8 cellular contexts compared by ENCODE assay signal in genomic region chr10:77877461-77878344, GRCh38. TPM values are rescaled to one million over a fixed set of nuclear protein-coding genes. Genes with fewer than 3 reads are reported as not detected.
DNase-seq lines count a peak whose midpoint lies in the region; ATAC-seq, FAIRE-seq and TF ChIP-seq lines count a peak whose summit lies in the region.

No MANE protein-coding gene starts in this region.

- H3K27ac ChIP-seq in Peyer's patch (peak overlapping the region in 1 of 4 donors; percentile 17), coronary artery (no peak overlapping the region), mesendoderm (ENCODE audit: low read depth, low read length) (peak overlapping the region; percentile 80)

- WGBS in mesendoderm (ENCODE audit: extremely low coverage, insufficient coverage, low lambda C conversion rate) = no CpG with 5 or more reads among the region's 15 CpGs

- no peak for TF ChIP-seq CTCF in Peyer's patch (IDR thresholded peaks at IDR 0.05)
- TF ChIP-seq CTCF in coronary artery (IDR thresholded peaks at IDR 0.05) = no peak
- no peak for TF ChIP-seq CTCF in type B pancreatic cell (conservative IDR thresholded peaks at IDR 0.05)

- peak overlapping the region; percentile 16 for H3K4me2 ChIP-seq in mesendoderm (ENCODE audit: low read length)

- no peak for FAIRE-seq in urothelium cell line (lab: Jason Lieb, UNC)

- TF ChIP-seq POLR2A in Peyer's patch (IDR thresholded peaks at IDR 0.05) = no peak

- no peak overlapping the region for H3K23ac ChIP-seq in mesendoderm (ENCODE audit: low read length)

- peak; percentile 73 for ATAC-seq in GM18511 (IDR thresholded peaks at IDR 0.05; ENCODE audit: unreplicated experiment)
- ATAC-seq in HG02759 (IDR thresholded peaks at IDR 0.05; ENCODE audit: unreplicated experiment) = peak; percentile 68

- peak overlapping the region; percentile 75 for H2BK120ac ChIP-seq in mesendoderm (ENCODE audit: low read depth, low read length)

- no peak overlapping the region for H4K8ac ChIP-seq in mesendoderm (ENCODE audit: low read depth, low read length)

- H2BK5ac ChIP-seq in mesendoderm (ENCODE audit: low read length) = peak overlapping the region; percentile 96

- H3K36me3 ChIP-seq in Peyer's patch (no peaks in the 10 kb centered on the region), mesendoderm (ENCODE audit: control insufficient read depth, insufficient read depth, low read length) (no peaks in the 10 kb centered on the region)

- no peaks in the 10 kb centered on the region for H3K27me3 ChIP-seq in Peyer's patch
- H3K27me3 ChIP-seq in mesendoderm (ENCODE audit: insufficient read depth, low read length, poor library complexity) = no peaks in the 10 kb centered on the region

- H3K27me3 Mint-ChIP-seq in type B pancreatic cell = no peaks in the 10 kb centered on the region

- H3K4ac ChIP-seq in mesendoderm (ENCODE audit: low read depth, low read length) = peak overlapping the region; percentile 93

- peak overlapping the region; percentile 82 for H4K5ac ChIP-seq in mesendoderm (ENCODE audit: low read length)

- H3K4me1 ChIP-seq in Peyer's patch (peaks cover 7 to 37% (median 17%) of the 10 kb centered on the region in 4 donors), mesendoderm (ENCODE audit: control insufficient read depth, low read depth, low read length) (peaks cover 35% of the 10 kb centered on the region)

- H3K27ac Mint-ChIP-seq in type B pancreatic cell = peak overlapping the region; percentile 69

- H3K9me3 Mint-ChIP-seq in type B pancreatic cell = no peaks in the 10 kb centered on the region

- H2BK15ac ChIP-seq in mesendoderm (replicated peaks; ENCODE audit: low read depth) = no peak overlapping the region

- H3K4me1 Mint-ChIP-seq in type B pancreatic cell (ENCODE audit: unreplicated experiment) = peaks cover 51% of the 10 kb centered on the region

- peak overlapping the region; percentile 31 for H2AK5ac ChIP-seq in mesendoderm (ENCODE audit: low read length)

- H3K56ac ChIP-seq in mesendoderm (ENCODE audit: low read length) = peak overlapping the region; percentile 86

- H3K4me3 ChIP-seq in Peyer's patch (peak overlapping the region in 1 of 4 donors; percentile 6), coronary artery (peak overlapping the region; percentile 23), mesendoderm (ENCODE audit: low read length) (no peak overlapping the region)

- H3K9ac ChIP-seq in mesendoderm (ENCODE audit: low read length) = peak overlapping the region; percentile 61

- peaks cover 4% of the 10 kb centered on the region for H3K36me3 Mint-ChIP-seq in type B pancreatic cell

- DNase-seq in Peyer's patch (peak in 2 of 3 donors; percentile 37 to 61), coronary artery (ENCODE audit: low spot score) (no peak), mesendoderm (peak; percentile 99), type B pancreatic cell (ENCODE audit: extremely low spot score, unreplicated experiment) (no peak), urothelium cell line (ENCODE audit: low spot score) (no peak), globus pallidus (ENCODE audit: low spot score) (no peak)

- H3K9me3 ChIP-seq in Peyer's patch = no peaks in the 10 kb centered on the region

- H3K4me3 Mint-ChIP-seq in type B pancreatic cell = peak overlapping the region; percentile 58

- peaks cover 27% of the 10 kb centered on the region for H3K79me1 ChIP-seq in mesendoderm (ENCODE audit: low read length)

- H3K18ac ChIP-seq in mesendoderm (ENCODE audit: low read length) = peak overlapping the region; percentile 24

- H3K79me2 ChIP-seq in mesendoderm (ENCODE audit: control insufficient read depth, insufficient read depth, low read length) = peaks cover 65% of the 10 kb centered on the region

RNA-seq across cellular contexts. Expression of gene DLG5, which starts 48.9 kb away (rescaled TPM):
- 100 to 1,000 TPM in 1 of 4 donors, 10 to 100 TPM in 3; 40.6 to 134 (median 61.5) TPM for total RNA-seq in Peyer's patch
- polyA plus RNA-seq in mesendoderm (2013, experiment 1 of 2) = 58.5 TPM
- polyA plus RNA-seq in mesendoderm (2013, experiment 2 of 2) = 57.0 TPM
- 57.4 and 80.0 TPM in 2 replicates for total RNA-seq in type B pancreatic cell (ENCODE audit: low replicate concordance)

Comparison
In these comparisons a context has a peak if more than half of its experiments do, and no peak if none do; other contexts are left out.
1. DNase-seq: peak in Peyer's patch (2 of 3) and mesendoderm (single experiment); none in coronary artery (single experiment), type B pancreatic cell (single experiment), urothelium cell line (single experiment) and globus pallidus (single experiment).